20 cellular contexts compared by ENCODE assay signal in genomic region chr15:66024116-66024515, GRCh38.
DNase-seq lines count a peak whose midpoint lies in the region; ATAC-seq, FAIRE-seq and TF ChIP-seq lines count a peak whose summit lies in the region.
"Had no signal": no experiment of that assay in that cellular context is flagged by ENCODE, and none has a peak within 500 bp of the region (broad histone marks: within the 10 kb centered on the region; RNA-seq: fewer than 3 reads in every experiment).

No MANE protein-coding gene starts in this region.

- H3K4me1 ChIP-seq in H1 (replicated peaks in 1 of 4; ENCODE audit: control insufficient read depth in 3 of 4, insufficient read depth in 4 of 4, low read length in 3 of 4), result peaks cover 15 to 41% (median 23%) of the 10 kb centered on the region in 4 experiments
- H3K4me1 ChIP-seq: Caco-2 had no signal

- no peaks in the 10 kb centered on the region for H3K4me1 Mint-ChIP-seq in activated naive CD4-positive, alpha-beta T cell treated with anti-CD3 and anti-CD28 coated beads for 36 hours (ENCODE audit: low read depth)
- H3K4me1 Mint-ChIP-seq: B cell had no signal

- no peak overlapping the region for H3K14ac ChIP-seq in H1 (ENCODE audit: insufficient read length)

- H3K79me1 ChIP-seq in H1 (ENCODE audit: low read depth, low read length), result no peaks in the 10 kb centered on the region

- no peaks in the 10 kb centered on the region for H4K20me1 ChIP-seq in H1 (replicated peaks in 1 of 2; ENCODE audit: control insufficient read depth in 1 of 2, insufficient read depth in 2 of 2, low read length in 2 of 2)
- H4K20me1 ChIP-seq: BLaER1 treated with 17β-estradiol and CSF1 and Interleukin-3, amounts not matched to agents 10 nM and 100 nM had no signal

- H3K4me3 ChIP-seq in H1 (ENCODE audit: extremely low read depth in 1 of 4, insufficient read depth in 2 of 4, low read depth in 3 of 4, low read length in 4 of 4), result no peak overlapping the region
- H3K4me3 ChIP-seq: BLaER1 treated with 17β-estradiol and CSF1 and Interleukin-3, amounts not matched to agents 10 nM and 100 nM had no signal

- POLR2A ChIA-PET in RWPE1 (lab: Yijun Ruan, JAX; ENCODE audit: low non-redundant PET), result no interaction called here
- POLR2A ChIA-PET in H1 (lab: Charles Lee; ENCODE audit: partially characterized antibody), result interaction anchor here (1.1 kb wide), 1 partner anchor 50 kb away, joined by 3 read pairs; no protein-coding TSS in a partner anchor

- H4K91ac ChIP-seq in H1 (replicated peaks; ENCODE audit: insufficient read length, low read length), result peak overlapping the region; percentile 77

- intact Hi-C loops in activated naive CD4-positive, alpha-beta T cell treated with anti-CD3 and anti-CD28 coated beads for 36 hours (cut with micrococcal nuclease), result no loop called here

- peak overlapping the region; percentile 87; the same call in 1 of the 2 replicates for H2AK5ac ChIP-seq in H1 (ENCODE audit: low read depth, low read length)

- no peaks in the 10 kb centered on the region for H3K79me2 ChIP-seq in H1 (ENCODE audit: control insufficient read depth in 1 of 2, insufficient read depth in 2 of 2, low read length in 2 of 2)

- TF ChIP-seq EP300 in H1 (IDR thresholded peaks at IDR 0.05; ENCODE audit: borderline replicate concordance in 1 of 2, low read depth in 2 of 2, low read length in 2 of 2), result no peak

- H4K5ac ChIP-seq in H1 (ENCODE audit: insufficient read length, low read depth, low read length), result no peak overlapping the region

- TF ChIP-seq CTCF in RWPE1 (conservative IDR thresholded peaks at IDR 0.05; ENCODE audit: low read depth) (no peak), H1 (IDR thresholded peaks at IDR 0.05; ENCODE audit: control extremely low read depth in 1 of 3, insufficient read depth in 1 of 3, low read depth in 1 of 3, low read length in 3 of 3) (no peak)

- H3K27me3 Mint-ChIP-seq in activated naive CD4-positive, alpha-beta T cell treated with anti-CD3 and anti-CD28 coated beads for 36 hours (ENCODE audit: low read depth), result no peaks in the 10 kb centered on the region

- no peaks in the 10 kb centered on the region for H3K9me3 Mint-ChIP-seq in activated naive CD4-positive, alpha-beta T cell treated with anti-CD3 and anti-CD28 coated beads for 36 hours
- H3K9me3 Mint-ChIP-seq: CD4-positive, alpha-beta T cell; CD8-positive, alpha-beta T cell had no signal

- FAIRE-seq in H1 (lab: Jason Lieb, UNC), result no peak
- FAIRE-seq: A204.1, D721Med, G401.6, GM12891, GM19239 had no signal

- WGBS in H1 (ENCODE audit: extremely low coverage in 1 of 2, insufficient coverage in 1 of 2, insufficient read length in 1 of 2, insufficient replicate concordance in 2 of 2, low coverage in 1 of 2, low lambda C conversion rate in 2 of 2, missing lambda C conversion rate in 1 of 2), 2 experiments, result 89% methylated on average over 4 of the region's 4 CpGs; no CpG with 5 or more reads in 1 of the 2 experiments

- peak overlapping the region; percentile 5 for H3K4ac ChIP-seq in H1 (replicated peaks; ENCODE audit: insufficient read length, low read depth, low read length)

- H3K36me3 ChIP-seq in H1 (ENCODE audit: control insufficient read depth in 2 of 4, insufficient read depth in 4 of 4, low read length in 3 of 4), result no peaks in the 10 kb centered on the region
- H3K36me3 ChIP-seq: BLaER1 treated with 17β-estradiol and CSF1 and Interleukin-3, amounts not matched to agents 10 nM and 100 nM had no signal

- H2BK15ac ChIP-seq in H1 (ENCODE audit: low read length), result 0 out of 2 replicates have a peak overlapping the region, but pooled peaks have one; percentile 53

- CTCF ChIA-PET in RWPE1 (lab: Yijun Ruan, JAX) (no interaction called here), H1 (lab: Charles Lee; ENCODE audit: partially characterized antibody) (interaction anchor here (1.3 to 2.9 kb wide), 10 partner anchors 18 to 363 kb away, joined by 3 to 11 read pairs (median 4); partner anchors contain the start of gene MAP2K1)
- CTCF ChIA-PET in activated naive CD4-positive, alpha-beta T cell treated with anti-CD3 and anti-CD28 coated beads for 36 hours (lab: Charles Lee), result interaction anchor here (0.6 kb wide), 1 partner anchor 18 kb away, joined by 3 read pairs; no protein-coding TSS in a partner anchor

- no peak overlapping the region for H3K56ac ChIP-seq in H1 (replicated peaks; ENCODE audit: insufficient read length, low read depth, low read length)

- H3K23me2 ChIP-seq in H1 (ENCODE audit: low read depth, low read length), result no peaks in the 10 kb centered on the region

- no peaks in the 10 kb centered on the region for H3K9me3 ChIP-seq in H1 (ENCODE audit: insufficient read depth in 2 of 2, low read depth in 1 of 2, low read length in 1 of 2)
- H3K9me3 ChIP-seq: BLaER1 treated with 17β-estradiol and CSF1 and Interleukin-3, amounts not matched to agents 10 nM and 100 nM; Caco-2 had no signal

- H3K18ac ChIP-seq in H1 (ENCODE audit: extremely low read depth, low read length), result peak overlapping the region; percentile 33

- no peak for DNase-seq in RWPE1 (ENCODE audit: low spot score)
- no peak for DNase-seq in H1 (ENCODE audit: low read depth in 1 of 2, low spot score in 2 of 2)
- no peak for DNase-seq in RPMI8226
- no peak for DNase-seq in activated naive CD4-positive, alpha-beta T cell treated with anti-CD3 and anti-CD28 coated beads for 36 hours
- DNase-seq: 8988T; AML-193; Caco-2; Calu3; CD4-positive, alpha-beta T cell; CD8-positive, alpha-beta T cell; GF-D8 had no signal

- peak overlapping the region; percentile 82; the same call in 1 of the 2 replicates for H2BK20ac ChIP-seq in H1 (ENCODE audit: low read length)

- TF ChIP-seq RAD21 in H1 (IDR thresholded peaks at IDR 0.05 in 1 of 2, conservative IDR thresholded peaks at IDR 0.05 in 1 of 2; ENCODE audit: low read depth in 2 of 2, low read length in 2 of 2), result no peak

- no peak overlapping the region for H3K9ac ChIP-seq in H1 (replicated peaks in 1 of 4; ENCODE audit: extremely low read depth in 1 of 4, low read depth in 3 of 4, low read length in 3 of 4)
- H3K9ac ChIP-seq: BLaER1 treated with 17β-estradiol and CSF1 and Interleukin-3, amounts not matched to agents 10 nM and 100 nM had no signal

- H3K27me3 ChIP-seq in H1 (replicated peaks in 1 of 4; ENCODE audit: control insufficient read depth in 3 of 4, extremely low read depth in 1 of 4, insufficient read depth in 3 of 4, low read length in 3 of 4), result no peaks in the 10 kb centered on the region
- H3K27me3 ChIP-seq: BLaER1 treated with 17β-estradiol and CSF1 and Interleukin-3, amounts not matched to agents 10 nM and 100 nM had no signal

- peak overlapping the region; percentile 54; the same call in 1 of the 2 replicates for H2BK5ac ChIP-seq in H1 (ENCODE audit: low read depth, low read length)

- ATAC-seq in HG03196 (IDR thresholded peaks at IDR 0.05; ENCODE audit: unreplicated experiment), result no peak
- ATAC-seq: CD8-positive, alpha-beta T cell had no signal

- H3K36me3 Mint-ChIP-seq in activated naive CD4-positive, alpha-beta T cell treated with anti-CD3 and anti-CD28 coated beads for 36 hours (ENCODE audit: low read depth), result no peaks in the 10 kb centered on the region
- H3K36me3 Mint-ChIP-seq: CD8-positive, alpha-beta T cell had no signal

- no peak overlapping the region for H3K4me2 ChIP-seq in H1 (ENCODE audit: insufficient read depth in 1 of 2, low read depth in 2 of 2, low read length in 2 of 2)
- H3K4me2 ChIP-seq: BLaER1 treated with 17β-estradiol and CSF1 and Interleukin-3, amounts not matched to agents 10 nM and 100 nM had no signal

- no peak overlapping the region for H3K23ac ChIP-seq in H1 (ENCODE audit: insufficient read length)

- peak overlapping the region; percentile 3 for H2BK120ac ChIP-seq in H1 (replicated peaks; ENCODE audit: low read depth, low read length)

- H4K8ac ChIP-seq in H1 (ENCODE audit: extremely low read depth, insufficient read depth, low read length), result no peak overlapping the region

- no peak overlapping the region for H2AFZ ChIP-seq in H1 (ENCODE audit: low read length)

- no peak overlapping the region for H3K4me3 Mint-ChIP-seq in activated naive CD4-positive, alpha-beta T cell treated with anti-CD3 and anti-CD28 coated beads for 36 hours
- H3K4me3 Mint-ChIP-seq: B cell; CD4-positive, alpha-beta T cell; CD8-positive, alpha-beta T cell had no signal

- H3K27ac ChIP-seq in RWPE1 (peak overlapping the region; percentile 76), H1 (ENCODE audit: low read depth, low read length) (no peak overlapping the region)
- H3K27ac ChIP-seq: BLaER1 treated with 17β-estradiol and CSF1 and Interleukin-3, amounts not matched to agents 10 nM and 100 nM; C4-2B had no signal

- no peak for TF ChIP-seq POLR2A in H1 (IDR thresholded peaks at IDR 0.05; ENCODE audit: control extremely low read depth in 1 of 2, low read depth in 2 of 2, low read length in 2 of 2)

- H3K27ac Mint-ChIP-seq in activated naive CD4-positive, alpha-beta T cell treated with anti-CD3 and anti-CD28 coated beads for 36 hours, result no peak overlapping the region
- H3K27ac Mint-ChIP-seq: B cell; CD4-positive, alpha-beta T cell; CD8-positive, alpha-beta T cell had no signal

- peak overlapping the region; percentile 71; the same call in 1 of the 2 replicates for H2BK12ac ChIP-seq in H1 (ENCODE audit: low read depth, low read length)

TF ChIP-seq in H1, 55 proteins besides CTCF, POLR2A, EP300 and RAD21:
- TF ChIP-seq MAX (IDR thresholded peaks at IDR 0.05) (no peak), KDM4A (IDR thresholded peaks at IDR 0.05; ENCODE audit: low read depth, low read length, severe bottlenecking) (no peak)
